8 cellular contexts compared by ENCODE assay signal in genomic region chr7:98470131-98470985, GRCh38.
DNase-seq lines count a peak whose midpoint lies in the region; ATAC-seq and TF ChIP-seq lines count a peak whose summit lies in the region.

No MANE protein-coding gene starts in this region.

- ATAC-seq in naive B cell (ENCODE audit: low read depth in 2 of 2) (peak; percentile 38 to 41), HG03460 (IDR thresholded peaks at IDR 0.05; ENCODE audit: unreplicated experiment) (no peak), GM18519 (IDR thresholded peaks at IDR 0.05; ENCODE audit: low FRiP score, unreplicated experiment) (no peak), HG02588 (IDR thresholded peaks at IDR 0.05; ENCODE audit: unreplicated experiment) (no peak)

- peaks cover 4% of the 10 kb centered on the region for H3K4me1 Mint-ChIP-seq in chondrocyte (ENCODE audit: low read depth)
- H3K4me1 Mint-ChIP-seq in naive B cell = peaks cover 0 to 11% (median 7%) of the 10 kb centered on the region in 3 donors

- H3K4me3 Mint-ChIP-seq in chondrocyte (ENCODE audit: unreplicated experiment) (peak overlapping the region; percentile 50), naive B cell (peak overlapping the region in 5 of 8 donors; percentile 22 to 73 (median 56))

- H3K9me3 Mint-ChIP-seq in chondrocyte (ENCODE audit: low read depth) = peaks cover 4% of the 10 kb centered on the region
- H3K9me3 Mint-ChIP-seq in naive B cell = peaks cover 0 to 23% (median 9%) of the 10 kb centered on the region in 7 donors

- TF ChIP-seq CTCF in chondrocyte (IDR thresholded peaks at IDR 0.05) = no peak

- H3K36me3 Mint-ChIP-seq in chondrocyte (ENCODE audit: low read depth) (no peaks in the 10 kb centered on the region), naive B cell (no peaks in the 10 kb centered on the region)

- H3K27me3 Mint-ChIP-seq in chondrocyte (ENCODE audit: low read depth) (peaks cover 39% of the 10 kb centered on the region), naive B cell (peaks cover 17 to 55% (median 43%) of the 10 kb centered on the region in 3 donors)

- DNase-seq in AG08396 (ENCODE audit: low spot score) (peak; percentile 30), NCI-H1048 (lab: John Stamatoyannopoulos, UW) (peak; percentile 19), chondrocyte (ENCODE audit: low spot score) (no peak), naive B cell (no peak), superior temporal gyrus (ENCODE audit: extremely low spot score) (no peak)

- H3K27ac Mint-ChIP-seq in chondrocyte (ENCODE audit: unreplicated experiment) (no peak overlapping the region), naive B cell (no peak overlapping the region)

Comparison
In these comparisons a context has a peak if more than half of its experiments do, and no peak if none do; other contexts are left out.
1. DNase-seq: peak in AG08396 (single experiment) and NCI-H1048 (single experiment); none in chondrocyte (single experiment), naive B cell (single experiment) and superior temporal gyrus (single experiment).
2. ATAC-seq: peak in naive B cell (2 of 2); none in HG03460 (single experiment), GM18519 (single experiment) and HG02588 (single experiment).